Comparison of ENCODE assay signal across 8 cellular contexts in genomic region chr10:95655571-95656290, GRCh38. TPM values are rescaled to one million over a fixed set of nuclear protein-coding genes. Genes with fewer than 3 reads are reported as not detected.
DNase-seq lines count a peak whose midpoint lies in the region; ATAC-seq, FAIRE-seq and TF ChIP-seq lines count a peak whose summit lies in the region.

No MANE protein-coding gene starts in this region.

- no peak for FAIRE-seq in bronchial epithelial cell (lab: Jason Lieb, UNC)

- peak; percentile 1 for ATAC-seq in activated CD8-positive, alpha-beta memory T cell treated with anti-CD3 and anti-CD28 coated beads, Interleukin-2, amount 10 ng/mL, durations not matched to agents 7 days and 5 days
- peak; percentile 21 for ATAC-seq in HG02678 (IDR thresholded peaks at IDR 0.05; ENCODE audit: unreplicated experiment)

- H3K9me3 Mint-ChIP-seq in activated CD8-positive, alpha-beta memory T cell treated with anti-CD3 and anti-CD28 coated beads, Interleukin-2, amount 10 ng/mL, durations not matched to agents 7 days and 5 days (ENCODE audit: low read depth), result peaks cover 8% of the 10 kb centered on the region

- H3K4me1 Mint-ChIP-seq in activated CD8-positive, alpha-beta memory T cell treated with anti-CD3 and anti-CD28 coated beads, Interleukin-2, amount 10 ng/mL, durations not matched to agents 7 days and 5 days, result peaks cover 20% of the 10 kb centered on the region

- H3K4me1 ChIP-seq in Peyer's patch (peaks cover 0 to 10% (median 5%) of the 10 kb centered on the region in 4 donors), liver (ENCODE audit: control insufficient read depth in 4 of 4, insufficient read depth in 4 of 4, low read length in 3 of 4) (peaks cover 0 to 17% (median 3%) of the 10 kb centered on the region in 4 donors)

- peak overlapping the region; percentile 58 to 80 (median 68) for H3K27ac ChIP-seq in Peyer's patch
- H3K27ac ChIP-seq in liver (ENCODE audit: low read depth in 1 of 2, low read length in 2 of 2), result no peak overlapping the region

- peak; percentile 46 for DNase-seq in activated CD8-positive, alpha-beta memory T cell treated with anti-CD3 and anti-CD28 coated beads, Interleukin-2, amount 10 ng/mL, durations not matched to agents 7 days and 5 days
- no peak for DNase-seq in activated CD8-positive, alpha-beta memory T cell treated with anti-CD3 and anti-CD28 coated beads, Interleukin-2, amount 50 U/mL, for 48 hours
- DNase-seq in Peyer's patch, result no peak
- peak; percentile 21 for DNase-seq in bronchial epithelial cell (ENCODE audit: low read depth)
- peak; percentile 43 for DNase-seq in stimulated activated CD8-positive, alpha-beta memory T cell treated with anti-CD3 and anti-CD28 coated beads, Interleukin-4, amount 100 ng/mL, for 48 hours
- no peak for DNase-seq in COLO668 (lab: John Stamatoyannopoulos, UW; ENCODE audit: unreplicated experiment)

- H3K36me3 Mint-ChIP-seq in activated CD8-positive, alpha-beta memory T cell treated with anti-CD3 and anti-CD28 coated beads, Interleukin-2, amount 10 ng/mL, durations not matched to agents 7 days and 5 days, result peaks cover 34% of the 10 kb centered on the region

- no peaks in the 10 kb centered on the region for H3K27me3 Mint-ChIP-seq in activated CD8-positive, alpha-beta memory T cell treated with anti-CD3 and anti-CD28 coated beads, Interleukin-2, amount 10 ng/mL, durations not matched to agents 7 days and 5 days

- peaks cover 0 to 27% (median 4%) of the 10 kb centered on the region in 3 donors for H3K36me3 ChIP-seq in Peyer's patch
- H3K36me3 ChIP-seq in bronchial epithelial cell (ENCODE audit: control insufficient read depth, insufficient read depth, low read length), result no peaks in the 10 kb centered on the region
- peaks cover 0 to 10% (median 7%) of the 10 kb centered on the region in 4 donors for H3K36me3 ChIP-seq in liver (ENCODE audit: control insufficient read depth in 4 of 4, insufficient read depth in 3 of 4, low read depth in 1 of 4, low read length in 3 of 4)

- no peaks in the 10 kb centered on the region for H3K9me3 ChIP-seq in Peyer's patch
- H3K9me3 ChIP-seq in liver (ENCODE audit: control insufficient read depth in 4 of 4, low read length in 3 of 4), result no peaks in the 10 kb centered on the region

- TF ChIP-seq CTCF in Peyer's patch (IDR thresholded peaks at IDR 0.05) (peak in 2 of 6 experiments; percentile 1 to 5), bronchial epithelial cell (IDR thresholded peaks at IDR 0.05; ENCODE audit: insufficient read depth, low read length, severe bottlenecking) (no peak), liver (IDR thresholded peaks at IDR 0.05; ENCODE audit: low read depth, low read length, missing input control) (no peak)

- H3K4me3 ChIP-seq in Peyer's patch (peak overlapping the region; percentile 67 to 86 (median 78)), bronchial epithelial cell (ENCODE audit: low read depth, low read length) (peak overlapping the region; percentile 84), liver (ENCODE audit: low read depth in 1 of 3, low read length in 3 of 3) (peak overlapping the region; percentile 66 to 93 (median 76))

- H3K27me3 ChIP-seq in Peyer's patch (no peaks in the 10 kb centered on the region), bronchial epithelial cell (ENCODE audit: control insufficient read depth, insufficient read depth, low read length) (no peaks in the 10 kb centered on the region), liver (ENCODE audit: control insufficient read depth in 4 of 4, insufficient read depth in 4 of 4, low read length in 3 of 4) (no peaks in the 10 kb centered on the region)

- peak; percentile 4 to 14 for TF ChIP-seq POLR2A in Peyer's patch (IDR thresholded peaks at IDR 0.05)

- CTCF ChIA-PET in activated CD8-positive, alpha-beta memory T cell treated with anti-CD3 and anti-CD28 coated beads, Interleukin-2, amount 10 ng/mL, durations not matched to agents 7 days and 5 days (lab: Charles Lee), result interaction anchor here (1.6 kb wide), 1 partner anchor 210 kb away, joined by 3 read pairs; no protein-coding TSS in a partner anchor

- H3K27ac Mint-ChIP-seq in activated CD8-positive, alpha-beta memory T cell treated with anti-CD3 and anti-CD28 coated beads, Interleukin-2, amount 10 ng/mL, durations not matched to agents 7 days and 5 days, result peak overlapping the region; percentile 65

- WGBS in liver, result 15% methylated on average over 23 of the region's 23 CpGs

- peak overlapping the region; percentile 98 for H3K4me3 Mint-ChIP-seq in activated CD8-positive, alpha-beta memory T cell treated with anti-CD3 and anti-CD28 coated beads, Interleukin-2, amount 10 ng/mL, durations not matched to agents 7 days and 5 days

- TF ChIP-seq RAD21 in liver (IDR thresholded peaks at IDR 0.05), result no peak

- H3K9ac ChIP-seq in liver (ENCODE audit: low read depth in 1 of 2, low read length in 2 of 2), result peak overlapping the region; percentile 22 to 24

TF ChIP-seq in liver, 16 proteins besides CTCF, POLR2A, EP300 and RAD21:
- TF ChIP-seq GABPA (IDR thresholded peaks at IDR 0.05 in 1 of 2, conservative IDR thresholded peaks at IDR 0.05 in 1 of 2) (no peak), RXRA (IDR thresholded peaks at IDR 0.05) (no peak), MAX (IDR thresholded peaks at IDR 0.05) (no peak), JUND (IDR thresholded peaks at IDR 0.05) (no peak), YY1 (IDR thresholded peaks at IDR 0.05) (no peak), NR2F2 (IDR thresholded peaks at IDR 0.05) (no peak), HNF4G (IDR thresholded peaks at IDR 0.05) (no peak)
- TF ChIP-seq, protein P1, sequence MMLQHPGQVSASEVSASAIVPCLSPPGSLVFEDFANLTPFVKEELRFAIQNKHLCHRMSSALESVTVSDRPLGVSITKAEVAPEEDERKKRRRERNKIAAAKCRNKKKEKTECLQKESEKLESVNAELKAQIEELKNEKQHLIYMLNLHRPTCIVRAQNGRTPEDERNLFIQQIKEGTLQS (IDR thresholded peaks at IDR 0.05), result no peak
- TF ChIP-seq, protein P2, sequence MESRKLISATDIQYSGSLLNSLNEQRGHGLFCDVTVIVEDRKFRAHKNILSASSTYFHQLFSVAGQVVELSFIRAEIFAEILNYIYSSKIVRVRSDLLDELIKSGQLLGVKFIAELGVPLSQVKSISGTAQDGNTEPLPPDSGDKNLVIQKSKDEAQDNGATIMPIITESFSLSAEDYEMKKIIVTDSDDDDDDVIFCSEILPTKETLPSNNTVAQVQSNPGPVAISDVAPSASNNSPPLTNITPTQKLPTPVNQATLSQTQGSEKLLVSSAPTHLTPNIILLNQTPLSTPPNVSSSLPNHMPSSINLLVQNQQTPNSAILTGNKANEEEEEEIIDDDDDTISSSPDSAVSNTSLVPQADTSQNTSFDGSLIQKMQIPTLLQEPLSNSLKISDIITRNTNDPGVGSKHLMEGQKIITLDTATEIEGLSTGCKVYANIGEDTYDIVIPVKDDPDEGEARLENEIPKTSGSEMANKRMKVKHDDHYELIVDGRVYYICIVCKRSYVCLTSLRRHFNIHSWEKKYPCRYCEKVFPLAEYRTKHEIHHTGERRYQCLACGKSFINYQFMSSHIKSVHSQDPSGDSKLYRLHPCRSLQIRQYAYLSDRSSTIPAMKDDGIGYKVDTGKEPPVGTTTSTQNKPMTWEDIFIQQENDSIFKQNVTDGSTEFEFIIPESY (IDR thresholded peaks at IDR 0.05), result no peak

RNA-seq across cellular contexts. Expression of gene ALDH18A1, which starts 0.8 kb away (rescaled TPM):
- 10 to 100 TPM; 52.0 to 74.3 TPM for total RNA-seq in activated CD8-positive, alpha-beta memory T cell treated with anti-CD3 and anti-CD28 coated beads, Interleukin-2, amount 10 ng/mL, durations not matched to agents 7 days and 5 days
- 100 to 1,000 TPM; 108 to 319 (median 206) TPM for total RNA-seq in Peyer's patch
- 53.8 and 68.4 TPM in 2 replicates for total RNA-seq in bronchial epithelial cell
- total RNA-seq in liver, result 10 to 100 TPM; 31.1 to 35.0 TPM
- 10 to 100 TPM in 1 of 2 donors, 1 to 10 TPM in 1; 10.0 to 19.2 TPM for polyA plus RNA-seq in liver

RNA-seq across cellular contexts. Expression of gene TCTN3, which starts 38.0 kb away (rescaled TPM):
- 10 to 100 TPM; 29.7 to 69.2 TPM for total RNA-seq in activated CD8-positive, alpha-beta memory T cell treated with anti-CD3 and anti-CD28 coated beads, Interleukin-2, amount 10 ng/mL, durations not matched to agents 7 days and 5 days
- 10 to 100 TPM in 3 of 4 donors, 1 to 10 TPM in 1; 5.0 to 27.1 (median 24.0) TPM for total RNA-seq in Peyer's patch
- 16.8 and 19.5 TPM in 2 replicates for total RNA-seq in bronchial epithelial cell
- total RNA-seq in liver, result 10 to 100 TPM; 15.1 to 16.9 TPM
- polyA plus RNA-seq in liver, result 10 to 100 TPM; 17.7 to 18.3 TPM

Comparison
In these comparisons a context has a peak if more than half of its experiments do, and no peak if none do; other contexts are left out.
1. DNase-seq: peak in activated CD8-positive, alpha-beta memory T cell treated with anti-CD3 and anti-CD28 coated beads, Interleukin-2, amount 10 ng/mL, durations not matched to agents 7 days and 5 days (single experiment), bronchial epithelial cell (single experiment) and stimulated activated CD8-positive, alpha-beta memory T cell treated with anti-CD3 and anti-CD28 coated beads, Interleukin-4, amount 100 ng/mL, for 48 hours (single experiment); none in activated CD8-positive, alpha-beta memory T cell treated with anti-CD3 and anti-CD28 coated beads, Interleukin-2, amount 50 U/mL, for 48 hours (single experiment), Peyer's patch (0 of 3) and COLO668 (single experiment).
2. H3K27ac ChIP-seq: peak in Peyer's patch (4 of 4); none in liver (0 of 2).
3. Peak in every context shown above with its lines, with median percentiles within 50 percentile points of each other: H3K4me3 ChIP-seq.